23 cellular contexts compared by ENCODE assay signal in the genomic region with DNA sequence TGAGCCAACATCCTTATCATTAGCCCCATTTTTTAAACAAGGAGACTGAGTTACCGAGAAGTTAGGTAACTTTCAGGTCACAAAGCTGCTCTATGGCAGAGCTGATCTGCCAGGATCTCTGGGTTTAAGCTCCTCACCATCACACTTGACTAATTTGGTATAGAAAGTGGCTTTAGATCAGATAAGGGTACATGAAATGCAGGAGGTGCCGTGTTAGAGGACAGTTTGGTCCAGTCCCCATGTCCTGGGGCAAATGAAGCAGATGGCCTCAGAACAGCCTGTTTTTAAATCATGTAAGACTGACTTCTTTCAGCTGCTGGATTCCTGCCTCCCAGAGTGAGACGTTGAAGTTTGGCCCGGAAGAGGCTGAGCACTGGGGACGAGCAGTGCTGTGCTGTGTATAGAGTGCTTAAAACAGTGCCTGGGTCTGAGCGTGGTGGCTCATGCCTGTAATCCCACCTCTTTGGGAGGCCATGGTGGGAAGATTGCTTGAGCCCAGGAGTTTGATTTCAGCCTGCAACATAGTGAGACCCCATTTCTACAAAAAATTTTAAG.
DNase-seq lines count a peak whose midpoint lies in the region; ATAC-seq and TF ChIP-seq lines count a peak whose summit lies in the region.
"Had no signal": no experiment of that assay in that cellular context is flagged by ENCODE, and none has a peak within 500 bp of the region (broad histone marks: within the 10 kb centered on the region; RNA-seq: fewer than 3 reads in every experiment).

No MANE protein-coding gene starts in this region.

- H3K9me3 Mint-ChIP-seq in activated T-helper 17 cell treated with anti-CD3 and anti-CD28 coated beads, Interleukin-2, amount 50 U/mL, for 72 hours = no peaks in the 10 kb centered on the region
- no peaks in the 10 kb centered on the region for H3K9me3 Mint-ChIP-seq in osteocyte (ENCODE audit: unreplicated experiment)
- H3K9me3 Mint-ChIP-seq: CD8-positive, alpha-beta T cell had no signal

- no peak overlapping the region for H3K4me3 Mint-ChIP-seq in activated T-helper 17 cell treated with anti-CD3 and anti-CD28 coated beads, Interleukin-2, amount 50 U/mL, for 72 hours
- no peak overlapping the region for H3K4me3 Mint-ChIP-seq in osteocyte (ENCODE audit: unreplicated experiment)
- H3K4me3 Mint-ChIP-seq: CD8-positive, alpha-beta T cell had no signal

- H3K27me3 ChIP-seq in right atrium auricular region (no peaks in the 10 kb centered on the region), left ventricle myocardium inferior (ENCODE audit: low read depth) (peaks cover 18% of the 10 kb centered on the region)
- H3K27me3 ChIP-seq: SJSA1 had no signal

- no peak overlapping the region for H3K27ac ChIP-seq in right atrium auricular region
- no peak overlapping the region for H3K27ac ChIP-seq in left ventricle myocardium inferior (replicated peaks)
- H3K27ac ChIP-seq: PC-9, SJSA1 had no signal

- H3K4me3 ChIP-seq in right atrium auricular region = no peak overlapping the region
- no peak overlapping the region for H3K4me3 ChIP-seq in left ventricle myocardium inferior
- H3K4me3 ChIP-seq: PC-9, SJSA1 had no signal

- H3K9me3 ChIP-seq in right atrium auricular region (no peaks in the 10 kb centered on the region), left ventricle myocardium inferior (replicated peaks) (no peaks in the 10 kb centered on the region)
- H3K9me3 ChIP-seq: SJSA1 had no signal

- TF ChIP-seq CTCF in right atrium auricular region (IDR thresholded peaks at IDR 0.05) (no peak), left ventricle myocardium inferior (IDR thresholded peaks at IDR 0.05; ENCODE audit: borderline replicate concordance) (no peak), osteocyte (IDR thresholded peaks at IDR 0.05) (no peak), GM20000 (IDR thresholded peaks at IDR 0.05; ENCODE audit: extremely low read depth, missing control alignments) (no peak)

- intact Hi-C loops in left ventricle myocardium inferior (cut with micrococcal nuclease) = no loop called here

- no peaks in the 10 kb centered on the region for H3K36me3 Mint-ChIP-seq in activated T-helper 17 cell treated with anti-CD3 and anti-CD28 coated beads, Interleukin-2, amount 50 U/mL, for 72 hours (ENCODE audit: low read depth)
- no peaks in the 10 kb centered on the region for H3K36me3 Mint-ChIP-seq in osteocyte (ENCODE audit: unreplicated experiment)

- peak overlapping the region; percentile 65 for H3K27ac Mint-ChIP-seq in activated T-helper 17 cell treated with anti-CD3 and anti-CD28 coated beads, Interleukin-2, amount 50 U/mL, for 72 hours
- H3K27ac Mint-ChIP-seq in osteocyte (ENCODE audit: unreplicated experiment) = no peak overlapping the region
- H3K27ac Mint-ChIP-seq: CD8-positive, alpha-beta T cell had no signal

- no peaks in the 10 kb centered on the region for H3K4me1 ChIP-seq in right atrium auricular region
- H3K4me1 ChIP-seq in left ventricle myocardium inferior = no peaks in the 10 kb centered on the region
- H3K4me1 ChIP-seq: SJSA1 had no signal

- no peak for ATAC-seq in activated T-helper 17 cell treated with anti-CD3 and anti-CD28 coated beads, Interleukin-2, amount 50 U/mL, for 72 hours (replicated peaks)
- ATAC-seq: CD8-positive, alpha-beta T cell; HCT116 had no signal

- peak; percentile 5 for DNase-seq in right atrium auricular region (ENCODE audit: low spot score)
- no peak for DNase-seq in left ventricle myocardium inferior
- peak; percentile 59 for DNase-seq in osteocyte (ENCODE audit: extremely low spot score, unreplicated experiment)
- DNase-seq in GM20000 (ENCODE audit: low spot score) = no peak
- DNase-seq in AML-193 (lab: John Stamatoyannopoulos, UW) = no peak
- DNase-seq in HuH-7 (ENCODE audit: low spot score) = no peak
- DNase-seq: C1 segment of cervical spinal cord; CD8-positive, alpha-beta T cell; DMS 273 treated with DMSO at 0.1 percent for 48 hours; DMS79 treated with DMSO at 0.1 percent for 48 hours; GF-D8; GOT3; NCI-H1048; NCI-H1417; NCI-H1694; NCI-H2029 treated with DMSO at 0.1 percent for 48 hours; NCI-H446 treated with DMSO at 0.1 percent for 48 hours; NCI-H526 treated with DMSO at 0.1 percent for 48 hours; PC-9; Right ventricle myocardium superior had no signal

- H3K36me3 ChIP-seq in right atrium auricular region = no peaks in the 10 kb centered on the region
- H3K36me3 ChIP-seq in left ventricle myocardium inferior = no peaks in the 10 kb centered on the region
- H3K36me3 ChIP-seq: SJSA1 had no signal

- H3K27me3 Mint-ChIP-seq in activated T-helper 17 cell treated with anti-CD3 and anti-CD28 coated beads, Interleukin-2, amount 50 U/mL, for 72 hours = no peaks in the 10 kb centered on the region
- H3K27me3 Mint-ChIP-seq in osteocyte (ENCODE audit: unreplicated experiment) = no peaks in the 10 kb centered on the region

- peaks cover 32% of the 10 kb centered on the region for H3K4me1 Mint-ChIP-seq in activated T-helper 17 cell treated with anti-CD3 and anti-CD28 coated beads, Interleukin-2, amount 50 U/mL, for 72 hours
- H3K4me1 Mint-ChIP-seq in osteocyte (ENCODE audit: unreplicated experiment) = no peaks in the 10 kb centered on the region

Comparison
In these comparisons a context has a peak if more than half of its experiments do, and no peak if none do; other contexts are left out.
1. DNase-seq: peak in right atrium auricular region (single experiment) and osteocyte (single experiment); none in left ventricle myocardium inferior (single experiment), GM20000 (single experiment), AML-193 (0 of 2) and HuH-7 (single experiment).